Comparison of ENCODE assay signal across 8 cellular contexts in genomic region chr3:197297476-197298340, GRCh38. TPM values are rescaled to one million over a fixed set of nuclear protein-coding genes. Genes with fewer than 3 reads are reported as not detected.
DNase-seq lines count a peak whose midpoint lies in the region; ATAC-seq and TF ChIP-seq lines count a peak whose summit lies in the region.

No MANE protein-coding gene starts in this region.

- H4K20me1 ChIP-seq in OCI-LY3 (ENCODE audit: insufficient read depth, low read length) = peaks cover under 1% of the 10 kb centered on the region; the same call in 1 of the 2 replicates

- peaks cover 11% of the 10 kb centered on the region for H3K36me3 ChIP-seq in OCI-LY3 (replicated peaks; ENCODE audit: low read depth, low read length)
- H3K36me3 ChIP-seq in esophagus muscularis mucosa = no peaks in the 10 kb centered on the region

- no peak for TF ChIP-seq CTCF in OCI-LY3 (IDR thresholded peaks at IDR 0.05; ENCODE audit: low read depth, low read length)
- TF ChIP-seq CTCF in esophagus muscularis mucosa (IDR thresholded peaks at IDR 0.05) = no peak

- DNase-seq in DMS114 treated with DMSO at 0.1 percent for 48 hours (lab: John Stamatoyannopoulos, UW; ENCODE audit: unreplicated experiment) (peak; percentile 70), esophagus muscularis mucosa (ENCODE audit: extremely low spot score) (peak; percentile 96), myocyte (ENCODE audit: low read depth) (peak; percentile 92)
- DNase-seq in activated T-cell treated with anti-CD3 and anti-CD28 coated beads, Interleukin-2, amount 50 U/mL, for 48 hours = peak; percentile 93 to 94
- DNase-seq in stimulated activated CD8-positive, alpha-beta memory T cell treated with anti-CD3 and anti-CD28 coated beads, Interleukin-7, amount 100 ng/mL, for 4 hours (ENCODE audit: low read depth in 2 of 2) = peak; percentile 78 to 88

- H2AFZ ChIP-seq in OCI-LY3 (ENCODE audit: low read depth, low read length) = peak overlapping the region; percentile 89

- H3K27ac Mint-ChIP-seq in IgD-negative memory B cell = peak overlapping the region; percentile 94 to 99 (median 96)

- intact Hi-C loops in esophagus muscularis mucosa (cut with DNase I) = loop anchor here (2.0 kb wide), 1 partner anchor 159 kb away; no protein-coding TSS in a partner anchor

- H3K27ac ChIP-seq in OCI-LY3 (ENCODE audit: low read length) (peak overlapping the region; percentile 77), esophagus muscularis mucosa (replicated peaks in 1 of 4) (peak overlapping the region; percentile 91 to 94 (median 94))

- peaks cover 21% of the 10 kb centered on the region for H3K27me3 Mint-ChIP-seq in IgD-negative memory B cell

- H3K9me3 Mint-ChIP-seq in IgD-negative memory B cell = no peaks in the 10 kb centered on the region

- H3K4me3 Mint-ChIP-seq in IgD-negative memory B cell = peak overlapping the region; percentile 90 to 100 (median 96)

- peaks cover 2% of the 10 kb centered on the region for H3K36me3 Mint-ChIP-seq in IgD-negative memory B cell

- H3K9me3 ChIP-seq in OCI-LY3 (ENCODE audit: insufficient read depth, low read length) (no peaks in the 10 kb centered on the region), esophagus muscularis mucosa (no peaks in the 10 kb centered on the region)

- H3K4me1 Mint-ChIP-seq in IgD-negative memory B cell = peaks cover 17 to 29% (median 28%) of the 10 kb centered on the region in 3 donors

- 0% methylated on average over 10 of the region's 100 CpGs for WGBS in esophagus muscularis mucosa

- H3K27me3 ChIP-seq in OCI-LY3 (ENCODE audit: low read depth, low read length) (peaks cover 25% of the 10 kb centered on the region), esophagus muscularis mucosa (no peaks in the 10 kb centered on the region)

- ATAC-seq in GM21619 (IDR thresholded peaks at IDR 0.05; ENCODE audit: unreplicated experiment) = peak; percentile 66

- H3K79me2 ChIP-seq in OCI-LY3 (ENCODE audit: low read length) = peaks cover 25% of the 10 kb centered on the region

- H3K9ac ChIP-seq in OCI-LY3 (ENCODE audit: low read length) = peak overlapping the region; percentile 92

- peak overlapping the region; percentile 97 for H3K4me2 ChIP-seq in OCI-LY3 (ENCODE audit: low read length)

- H3K4me3 ChIP-seq in OCI-LY3 (ENCODE audit: low read length) (peak overlapping the region; percentile 91), esophagus muscularis mucosa (peak overlapping the region; percentile 87 to 98 (median 92))

- TF ChIP-seq EP300 in esophagus muscularis mucosa (IDR thresholded peaks at IDR 0.05) = no peak

- TF ChIP-seq POLR2A in esophagus muscularis mucosa (IDR thresholded peaks at IDR 0.05; ENCODE audit: low read depth) = no peak

- H3K4me1 ChIP-seq in OCI-LY3 (ENCODE audit: low read length) = peaks cover 24% of the 10 kb centered on the region
- peaks cover 15 to 49% (median 36%) of the 10 kb centered on the region in 4 donors for H3K4me1 ChIP-seq in esophagus muscularis mucosa

RNA-seq across cellular contexts. Expression of gene DLG1, which starts 0.7 kb away (rescaled TPM):
- 28.6 TPM for polyA plus RNA-seq in IgD-negative memory B cell
- total RNA-seq in esophagus muscularis mucosa (10 to 100 TPM; 56.8 to 73.1 (median 69.1) TPM), myocyte (76.9 and 80.7 TPM in 2 replicates)
- polyA plus RNA-seq in myocyte (2012) = 60.3 TPM

Comparison
In these comparisons a context has a peak if more than half of its experiments do, and no peak if none do; other contexts are left out.
1. Peak in every context shown above with its lines: DNase-seq, ATAC-seq, H3K4me3 ChIP-seq and H3K27ac ChIP-seq.